29 cellular contexts compared by ENCODE assay signal in genomic region chr2:10551496-10551895, GRCh38.
"Had no signal": no experiment of that assay in that cellular context is flagged by ENCODE, and none has a peak within 500 bp of the region (broad histone marks: within the 10 kb centered on the region; RNA-seq: fewer than 3 reads in every experiment).

No MANE protein-coding gene starts in this region.

- DNase-seq: activated CD4-positive, alpha-beta memory T cell treated with anti-CD3 and anti-CD28 coated beads for 36 hours; activated CD4-positive, alpha-beta T cell treated with anti-CD3 and anti-CD28 coated beads for 48 hours; activated CD8-positive, alpha-beta memory T cell treated with anti-CD3 and anti-CD28 coated beads, Interleukin-2, amount 10 ng/mL, durations not matched to agents 7 days and 5 days; activated CD8-positive, alpha-beta memory T cell treated with anti-CD3 and anti-CD28 coated beads, Interleukin-2, amount 50 U/mL, for 4 hours; activated CD8-positive, alpha-beta T cell treated with anti-CD3 and anti-CD28 coated beads, Interleukin-2, amount 10 ng/mL, durations not matched to agents 7 days and 5 days; activated effector memory CD4-positive, alpha-beta T cell treated with anti-CD3 and anti-CD28 coated beads, Interleukin-2, amount 50 U/mL, for 16 hours; activated naive CD4-positive, alpha-beta T cell treated with anti-CD3 and anti-CD28 coated beads for 36 hours; activated naive CD8-positive, alpha-beta T cell treated with anti-CD3 and anti-CD28 coated beads for 36 hours; activated naive CD8-positive, alpha-beta T cell treated with anti-CD3 and anti-CD28 coated beads, Interleukin-2, amount 50 U/mL, for 24 hours; activated T-cell treated with anti-CD3 and anti-CD28 coated beads, Interleukin-2, amount 50 U/mL, for 1 hour; activated T-cell treated with anti-CD3 and anti-CD28 coated beads, Interleukin-2, amount 50 U/mL, for 48 hours; adrenal gland; amygdala; aorta; body of pancreas; caudate nucleus; colonic mucosa; effector CD8-positive, alpha-beta T cell; foreskin fibroblast; head of caudate nucleus; T-helper 2 cell had no signal

- H3K4me1 ChIP-seq: adrenal gland, body of pancreas, colonic mucosa had no signal

- H3K36me3 Mint-ChIP-seq: activated CD4-positive, alpha-beta memory T cell treated with anti-CD3 and anti-CD28 coated beads for 36 hours; activated CD8-positive, alpha-beta memory T cell treated with anti-CD3 and anti-CD28 coated beads, Interleukin-2, amount 10 ng/mL, durations not matched to agents 7 days and 5 days; activated naive CD4-positive, alpha-beta T cell treated with anti-CD3 and anti-CD28 coated beads, Interleukin-2, amount 50 U/mL, for 24 hours; activated naive CD8-positive, alpha-beta T cell treated with anti-CD3 and anti-CD28 coated beads for 36 hours; WTC11 had no signal

- ATAC-seq: activated CD8-positive, alpha-beta memory T cell treated with anti-CD3 and anti-CD28 coated beads, Interleukin-2, amount 10 ng/mL, durations not matched to agents 7 days and 5 days; activated naive CD8-positive, alpha-beta T cell treated with anti-CD3 and anti-CD28 coated beads, Interleukin-2, amount 50 U/mL, for 24 hours; WTC11 had no signal

- H3K4me3 Mint-ChIP-seq: activated CD4-positive, alpha-beta memory T cell treated with anti-CD3 and anti-CD28 coated beads for 36 hours; activated CD8-positive, alpha-beta memory T cell treated with anti-CD3 and anti-CD28 coated beads, Interleukin-2, amount 10 ng/mL, durations not matched to agents 7 days and 5 days; activated CD8-positive, alpha-beta T cell treated with anti-CD3 and anti-CD28 coated beads, Interleukin-2, amount 10 ng/mL, durations not matched to agents 7 days and 5 days; activated naive CD4-positive, alpha-beta T cell treated with anti-CD3 and anti-CD28 coated beads for 36 hours; activated naive CD4-positive, alpha-beta T cell treated with anti-CD3 and anti-CD28 coated beads, Interleukin-2, amount 50 U/mL, for 24 hours; activated naive CD8-positive, alpha-beta T cell treated with anti-CD3 and anti-CD28 coated beads for 36 hours; activated naive CD8-positive, alpha-beta T cell treated with anti-CD3 and anti-CD28 coated beads, Interleukin-2, amount 50 U/mL, for 24 hours; activated T-helper 1 cell treated with anti-CD3 and anti-CD28 coated beads, Interleukin-12 subunit alpha, Interleukin-12 subunit beta, Interleukin-2, Interleukin-4 antibody, amounts not matched to agents 30 ng/mL and 10 ng/mL and 1 ng/mL, durations not matched to agents 14 hours and 24 hours and 36 hours; WTC11 had no signal

- FAIRE-seq: endometrium, frontal cortex, TTC549 had no signal

- H3K36me3 ChIP-seq: adrenal gland, colonic mucosa had no signal

- H3K27me3 ChIP-seq: adrenal gland had no signal

- H3K9me3 Mint-ChIP-seq: activated CD4-positive, alpha-beta memory T cell treated with anti-CD3 and anti-CD28 coated beads for 36 hours; activated naive CD4-positive, alpha-beta T cell treated with anti-CD3 and anti-CD28 coated beads for 36 hours; activated naive CD4-positive, alpha-beta T cell treated with anti-CD3 and anti-CD28 coated beads, Interleukin-2, amount 50 U/mL, for 24 hours; activated naive CD8-positive, alpha-beta T cell treated with anti-CD3 and anti-CD28 coated beads for 36 hours; activated naive CD8-positive, alpha-beta T cell treated with anti-CD3 and anti-CD28 coated beads, Interleukin-2, amount 50 U/mL, for 24 hours; activated T-helper 1 cell treated with anti-CD3 and anti-CD28 coated beads, Interleukin-12 subunit alpha, Interleukin-12 subunit beta, Interleukin-2, Interleukin-4 antibody, amounts not matched to agents 30 ng/mL and 10 ng/mL and 1 ng/mL, durations not matched to agents 14 hours and 24 hours and 36 hours; activated T-helper 2 cell treated with anti-CD3 and anti-CD28 coated beads, Interferon-gamma antibody, Interleukin-2, Interleukin-4, amounts not matched to agents 10 μg/mL and 5 μg/mL and 100 μg/mL, durations not matched to agents 14 hours and 24 hours and 36 hours had no signal

- H3K27ac Mint-ChIP-seq: activated CD4-positive, alpha-beta memory T cell treated with anti-CD3 and anti-CD28 coated beads for 36 hours; activated CD8-positive, alpha-beta memory T cell treated with anti-CD3 and anti-CD28 coated beads, Interleukin-2, amount 10 ng/mL, durations not matched to agents 7 days and 5 days; activated CD8-positive, alpha-beta T cell treated with anti-CD3 and anti-CD28 coated beads, Interleukin-2, amount 10 ng/mL, durations not matched to agents 7 days and 5 days; activated naive CD4-positive, alpha-beta T cell treated with anti-CD3 and anti-CD28 coated beads for 36 hours; activated naive CD4-positive, alpha-beta T cell treated with anti-CD3 and anti-CD28 coated beads, Interleukin-2, amount 50 U/mL, for 24 hours; activated naive CD8-positive, alpha-beta T cell treated with anti-CD3 and anti-CD28 coated beads for 36 hours; activated naive CD8-positive, alpha-beta T cell treated with anti-CD3 and anti-CD28 coated beads, Interleukin-2, amount 50 U/mL, for 24 hours; activated T-helper 1 cell treated with anti-CD3 and anti-CD28 coated beads, Interleukin-12 subunit alpha, Interleukin-12 subunit beta, Interleukin-2, Interleukin-4 antibody, amounts not matched to agents 30 ng/mL and 10 ng/mL and 1 ng/mL, durations not matched to agents 14 hours and 24 hours and 36 hours; activated T-helper 2 cell treated with anti-CD3 and anti-CD28 coated beads, Interferon-gamma antibody, Interleukin-2, Interleukin-4, amounts not matched to agents 10 μg/mL and 5 μg/mL and 100 μg/mL, durations not matched to agents 14 hours and 24 hours and 36 hours; WTC11 had no signal

- H3K27ac ChIP-seq: body of pancreas, colonic mucosa, VCaP had no signal

- H3K4me3 ChIP-seq: adrenal gland, body of pancreas, colonic mucosa had no signal

- H3K4me1 Mint-ChIP-seq: activated naive CD4-positive, alpha-beta T cell treated with anti-CD3 and anti-CD28 coated beads, Interleukin-2, amount 50 U/mL, for 24 hours had no signal

- H3K9me3 ChIP-seq: adrenal gland, body of pancreas, colonic mucosa had no signal
